18 cellular contexts compared by ENCODE assay signal in genomic region chr6:83803492-83803891, GRCh38. TPM values are rescaled to one million over a fixed set of nuclear protein-coding genes. Genes with fewer than 3 reads are reported as not detected.
"Had no signal": no experiment of that assay in that cellular context is flagged by ENCODE, and none has a peak within 500 bp of the region (broad histone marks: within the 10 kb centered on the region; RNA-seq: fewer than 3 reads in every experiment).

No MANE protein-coding gene starts in this region.

RNA-seq across cellular contexts. Expression of gene RIPPLY2, which starts 49.7 kb away (rescaled TPM):
- total RNA-seq: dermis blood vessel endothelial cell; epithelial cell of proximal tubule; esophagus muscularis mucosa; fibroblast of lung; heart left ventricle; hepatocyte; kidney epithelial cell; left cardiac atrium; left lung; lower leg skin; mesothelial cell of epicardium; natural killer cell treated with Interleukin-12 subunit alpha and Interleukin-12 subunit beta and Interleukin-15 and Interleukin-18, amount 100 ng/mL, for 72 hours; osteocyte; right atrium auricular region; smooth muscle cell; suprapubic skin; transverse colon; upper lobe of right lung had no signal
